ENCODE assay signal across 10 cellular contexts in the genomic region with DNA sequence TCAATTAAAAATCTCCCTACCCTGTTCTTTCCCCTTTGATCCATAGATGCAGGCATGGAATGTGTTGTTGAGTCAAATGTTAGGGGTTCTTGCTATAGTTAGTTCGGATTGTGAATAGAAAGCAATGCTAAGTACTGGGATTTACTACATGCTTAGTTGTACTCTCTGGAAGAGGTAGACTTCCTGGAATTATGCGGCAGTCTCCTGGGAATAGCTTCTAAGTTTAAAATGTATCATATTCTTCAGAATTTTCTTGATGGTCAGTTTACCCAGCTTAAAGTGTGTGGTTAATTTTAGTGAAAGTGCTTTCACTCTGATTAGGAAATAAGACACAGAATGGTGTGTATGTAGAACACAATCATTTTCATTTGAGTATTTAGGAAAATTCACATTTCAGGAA. TPM values are rescaled to one million over a fixed set of nuclear protein-coding genes. Genes with fewer than 3 reads are reported as not detected.
DNase-seq lines count a peak whose midpoint lies in the region; ATAC-seq and TF ChIP-seq lines count a peak whose summit lies in the region.
"Had no signal": no experiment of that assay in that cellular context is flagged by ENCODE, and none has a peak within 500 bp of the region (broad histone marks: within the 10 kb centered on the region; RNA-seq: fewer than 3 reads in every experiment).

No MANE protein-coding gene starts in this region.

- no peak for TF ChIP-seq CTCF in cardiac fibroblast (IDR thresholded peaks at IDR 0.05; ENCODE audit: low read depth, low read length)

- no peaks in the 10 kb centered on the region for H3K27me3 ChIP-seq in BLaER1 treated with 17β-estradiol and CSF1 and Interleukin-3, amounts not matched to agents 10 nM and 100 nM
- no peaks in the 10 kb centered on the region for H3K27me3 ChIP-seq in HUES6 (ENCODE audit: control insufficient read depth, insufficient read depth, low read length)

- no peaks in the 10 kb centered on the region for H3K9me3 Mint-ChIP-seq in natural killer cell treated with Interleukin-12 subunit alpha and Interleukin-12 subunit beta and Interleukin-15 and Interleukin-18, amount 100 ng/mL, for 72 hours

- H3K4me1 ChIP-seq in BLaER1 treated with 17β-estradiol and CSF1 and Interleukin-3, amounts not matched to agents 10 nM and 100 nM, result peaks cover 47 to 64% (median 55%) of the 10 kb centered on the region in 10 experiments
- H3K4me1 ChIP-seq in HUES6 (ENCODE audit: control insufficient read depth, insufficient read depth, low read length), result peaks cover 21% of the 10 kb centered on the region

- H3K36me3 ChIP-seq in BLaER1 treated with 17β-estradiol and CSF1 and Interleukin-3, amounts not matched to agents 10 nM and 100 nM, result peaks cover 13 to 41% (median 22%) of the 10 kb centered on the region in 11 experiments; a peak in 16 of 22 replicates
- peaks cover 25% of the 10 kb centered on the region for H3K36me3 ChIP-seq in HUES6 (ENCODE audit: control insufficient read depth, insufficient read depth, low read length)

- peak overlapping the region; percentile 83 to 100 (median 94) for H3K4me2 ChIP-seq in BLaER1 treated with 17β-estradiol and CSF1 and Interleukin-3, amounts not matched to agents 10 nM and 100 nM

- DNase-seq in cardiac fibroblast (ENCODE audit: low read depth in 2 of 2) (peak; percentile 29 to 53), AG08395 (ENCODE audit: low spot score) (no peak)
- DNase-seq in natural killer cell treated with Interleukin-12 subunit alpha and Interleukin-12 subunit beta and Interleukin-15 and Interleukin-18, amount 100 ng/mL, for 72 hours (ENCODE audit: low spot score), result no peak
- DNase-seq: activated naive CD4-positive, alpha-beta T cell treated with Interleukin-2 at 50 U/mL for 16 hours; NCI-H187 treated with DMSO at 0.1 percent for 48 hours had no signal

- peak overlapping the region; percentile 99 for H3K4me3 Mint-ChIP-seq in natural killer cell treated with Interleukin-12 subunit alpha and Interleukin-12 subunit beta and Interleukin-15 and Interleukin-18, amount 100 ng/mL, for 72 hours

- peak overlapping the region in 4 of 11 experiments; percentile 24 to 99 (median 96); a peak in 7 of 22 replicates for H3K9ac ChIP-seq in BLaER1 treated with 17β-estradiol and CSF1 and Interleukin-3, amounts not matched to agents 10 nM and 100 nM
- H3K9ac ChIP-seq in HUES6 (ENCODE audit: low read length), result no peak overlapping the region

- H3K27ac ChIP-seq in BLaER1 treated with 17β-estradiol and CSF1 and Interleukin-3, amounts not matched to agents 10 nM and 100 nM, result peak overlapping the region in 6 of 11 experiments; percentile 1 to 99 (median 98); a peak in 6 of 22 replicates
- no peak overlapping the region for H3K27ac ChIP-seq in HUES6 (ENCODE audit: low read depth, low read length)

- ATAC-seq in natural killer cell treated with Interleukin-12 subunit alpha and Interleukin-12 subunit beta and Interleukin-15 and Interleukin-18, amount 100 ng/mL, for 72 hours, result no peak
- no peak for ATAC-seq in GM21367 (IDR thresholded peaks at IDR 0.05; ENCODE audit: unreplicated experiment)
- ATAC-seq in HG03342 (IDR thresholded peaks at IDR 0.05; ENCODE audit: unreplicated experiment), result no peak
- ATAC-seq in GM18867 (IDR thresholded peaks at IDR 0.05; ENCODE audit: unreplicated experiment), result no peak

- H3K4me1 Mint-ChIP-seq in natural killer cell treated with Interleukin-12 subunit alpha and Interleukin-12 subunit beta and Interleukin-15 and Interleukin-18, amount 100 ng/mL, for 72 hours (ENCODE audit: low read depth in 2 of 2), result peaks cover 41 to 59% of the 10 kb centered on the region in 2 donors

- no peaks in the 10 kb centered on the region for H3K27me3 Mint-ChIP-seq in natural killer cell treated with Interleukin-12 subunit alpha and Interleukin-12 subunit beta and Interleukin-15 and Interleukin-18, amount 100 ng/mL, for 72 hours

- peak overlapping the region; percentile 17 to 30 for H3K27ac Mint-ChIP-seq in natural killer cell treated with Interleukin-12 subunit alpha and Interleukin-12 subunit beta and Interleukin-15 and Interleukin-18, amount 100 ng/mL, for 72 hours

- H3K4me3 ChIP-seq in BLaER1 treated with 17β-estradiol and CSF1 and Interleukin-3, amounts not matched to agents 10 nM and 100 nM, result peak overlapping the region; percentile 8 to 98 (median 90); a peak in 13 of 20 replicates
- 0 out of 2 replicates have a peak overlapping the region, but pooled peaks have one; percentile 85 for H3K4me3 ChIP-seq in HUES6 (ENCODE audit: low read depth, low read length)
- H3K4me3 ChIP-seq in cardiac fibroblast (replicated peaks in 1 of 2; ENCODE audit: low read depth in 2 of 2, low read length in 2 of 2), result peak overlapping the region in 1 of 2 donors; percentile 4

- H3K9me3 ChIP-seq in BLaER1 treated with 17β-estradiol and CSF1 and Interleukin-3, amounts not matched to agents 10 nM and 100 nM (replicated peaks in 1 of 11), result no peaks in the 10 kb centered on the region
- H3K9me3 ChIP-seq in HUES6 (ENCODE audit: control insufficient read depth, insufficient read depth, low read depth, low read length), result no peaks in the 10 kb centered on the region

- H4K20me1 ChIP-seq in BLaER1 treated with 17β-estradiol and CSF1 and Interleukin-3, amounts not matched to agents 10 nM and 100 nM, result peaks cover 64 to 76% (median 75%) of the 10 kb centered on the region in 11 experiments

- peaks cover 10% of the 10 kb centered on the region for H3K36me3 Mint-ChIP-seq in natural killer cell treated with Interleukin-12 subunit alpha and Interleukin-12 subunit beta and Interleukin-15 and Interleukin-18, amount 100 ng/mL, for 72 hours

RNA-seq across cellular contexts. Expression of gene CLTC, which starts 3.5 kb away (rescaled TPM):
- total RNA-seq in natural killer cell treated with Interleukin-12 subunit alpha and Interleukin-12 subunit beta and Interleukin-15 and Interleukin-18, amount 100 ng/mL, for 72 hours, result 100 to 1,000 TPM; 175 to 211 TPM

RNA-seq across cellular contexts. Expression of gene DHX40, which starts 57.7 kb away (rescaled TPM):
- 10 to 100 TPM; 13.3 to 16.5 TPM for total RNA-seq in natural killer cell treated with Interleukin-12 subunit alpha and Interleukin-12 subunit beta and Interleukin-15 and Interleukin-18, amount 100 ng/mL, for 72 hours

Comparison
In these comparisons a context has a peak if more than half of its experiments do, and no peak if none do; other contexts are left out.
1. DNase-seq: peak in cardiac fibroblast (2 of 2); none in natural killer cell treated with Interleukin-12 subunit alpha and Interleukin-12 subunit beta and Interleukin-15 and Interleukin-18, amount 100 ng/mL, for 72 hours (single experiment) and AG08395 (single experiment).